Comparison of ENCODE assay signal across 8 cellular contexts in the genomic region with DNA sequence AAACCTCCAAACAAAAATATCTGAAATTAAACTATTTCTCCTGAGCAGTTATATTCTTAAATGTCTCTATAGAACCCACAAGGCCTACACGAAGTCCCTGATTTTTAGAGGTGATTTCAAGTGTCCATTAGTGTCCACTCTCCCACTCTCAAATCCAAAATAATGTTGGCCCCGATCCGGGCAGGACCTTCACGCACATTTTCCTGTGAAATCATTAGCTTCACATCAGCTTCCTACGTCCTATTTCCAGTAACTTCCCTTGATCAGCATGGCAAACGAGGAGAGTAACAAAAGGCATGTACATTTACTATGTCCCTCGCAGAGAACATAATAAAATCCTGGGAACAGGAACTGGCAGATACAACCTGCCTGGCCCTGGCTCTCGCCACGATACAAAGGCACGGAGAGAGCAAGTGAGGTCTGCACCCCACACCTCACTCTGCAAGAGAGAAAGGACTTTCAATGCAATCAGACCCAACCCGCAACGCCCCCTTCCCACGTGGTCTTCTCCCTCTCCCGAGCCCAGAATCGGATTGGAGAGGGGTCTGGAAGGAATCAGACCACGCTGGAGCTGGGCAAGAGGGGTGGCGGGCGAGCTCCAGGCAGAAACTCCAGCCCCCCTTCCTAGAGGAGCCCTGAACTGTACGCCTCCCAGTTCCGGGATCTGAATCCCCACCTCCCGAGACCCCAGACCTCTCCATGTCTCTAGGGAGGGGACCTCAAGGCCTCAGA. TPM values are rescaled to one million over a fixed set of nuclear protein-coding genes. Genes with fewer than 3 reads are reported as not detected.
A peak's percentile ranks its signal among the peaks of the same experiment; 100 is the strongest.
DNase-seq lines count a peak whose midpoint lies in the region; ATAC-seq lines count a peak whose summit lies in the region.

No MANE protein-coding gene starts in this region.

- H3K36me3 ChIP-seq in naive thymus-derived CD4-positive, alpha-beta T cell (ENCODE audit: control insufficient read depth in 2 of 3, insufficient read depth in 3 of 3, low read length in 3 of 3), result no peaks in the 10 kb centered on the region

- H3K27ac Mint-ChIP-seq in naive thymus-derived CD4-positive, alpha-beta T cell, result peak overlapping the region; percentile 62 to 94 (median 83)

- peak overlapping the region; percentile 93 for H3K4me3 Mint-ChIP-seq in activated T-cell treated with anti-CD3 and anti-CD28 coated beads, Interleukin-2, amount 50 U/mL, for 4 hours
- peak overlapping the region; percentile 77 to 96 (median 91) for H3K4me3 Mint-ChIP-seq in naive thymus-derived CD4-positive, alpha-beta T cell

- peaks cover 6 to 14% of the 10 kb centered on the region in 2 donors for H3K4me1 ChIP-seq in naive thymus-derived CD4-positive, alpha-beta T cell (ENCODE audit: control insufficient read depth in 2 of 2, insufficient read depth in 2 of 2, low read length in 2 of 2)

- peak; percentile 40 for DNase-seq in activated naive CD4-positive, alpha-beta T cell treated with Interleukin-2 at 50 U/mL for 16 hours
- no peak for DNase-seq in activated naive CD4-positive, alpha-beta T cell (lab: John Stamatoyannopoulos, UW)
- peak; percentile 86 for DNase-seq in NCI-H748 (lab: John Stamatoyannopoulos, UW; ENCODE audit: unreplicated experiment)
- peak; percentile 10 for DNase-seq in activated T-cell treated with anti-CD3 and anti-CD28 coated beads, Interleukin-2, amount 50 U/mL, for 4 hours
- peak; percentile 43 for DNase-seq in fibroblast of peridontal ligament (ENCODE audit: extremely low read depth)
- DNase-seq in naive thymus-derived CD4-positive, alpha-beta T cell, result peak in 7 of 9 donors; percentile 1 to 52 (median 12)
- peak; percentile 10 for DNase-seq in stromal cell of bone marrow (ENCODE audit: low read depth)

- H3K27ac ChIP-seq in naive thymus-derived CD4-positive, alpha-beta T cell (ENCODE audit: low read depth, low read length), result peak overlapping the region; percentile 67

- H3K27me3 Mint-ChIP-seq in activated T-cell treated with anti-CD3 and anti-CD28 coated beads, Interleukin-2, amount 50 U/mL, for 4 hours (ENCODE audit: low read depth), result no peaks in the 10 kb centered on the region
- H3K27me3 Mint-ChIP-seq in naive thymus-derived CD4-positive, alpha-beta T cell, result no peaks in the 10 kb centered on the region

- H3K9me3 Mint-ChIP-seq in activated T-cell treated with anti-CD3 and anti-CD28 coated beads, Interleukin-2, amount 50 U/mL, for 4 hours, result no peaks in the 10 kb centered on the region
- H3K9me3 Mint-ChIP-seq in naive thymus-derived CD4-positive, alpha-beta T cell, result no peaks in the 10 kb centered on the region

- no peaks in the 10 kb centered on the region for H3K9me3 ChIP-seq in naive thymus-derived CD4-positive, alpha-beta T cell (ENCODE audit: control insufficient read depth in 2 of 3, low read length in 3 of 3)

- peaks cover 18% of the 10 kb centered on the region for H3K4me1 Mint-ChIP-seq in activated T-cell treated with anti-CD3 and anti-CD28 coated beads, Interleukin-2, amount 50 U/mL, for 4 hours (ENCODE audit: low read depth)
- peaks cover 11 to 28% (median 23%) of the 10 kb centered on the region in 7 donors for H3K4me1 Mint-ChIP-seq in naive thymus-derived CD4-positive, alpha-beta T cell

- CTCF ChIA-PET in naive thymus-derived CD4-positive, alpha-beta T cell (lab: Charles Lee), result interaction anchor here (1.0 kb wide), 1 partner anchor 40 kb away, joined by 3 read pairs; no protein-coding TSS in a partner anchor

- H3K4me3 ChIP-seq in naive thymus-derived CD4-positive, alpha-beta T cell (ENCODE audit: low read length), result peak overlapping the region; percentile 80

- peak; percentile 19 for ATAC-seq in HG03196 (IDR thresholded peaks at IDR 0.05; ENCODE audit: unreplicated experiment)
- ATAC-seq in activated T-cell treated with anti-CD3 and anti-CD28 coated beads, Interleukin-2, amount 50 U/mL, for 4 hours, result peak; percentile 32 to 34
- no peak for ATAC-seq in naive thymus-derived CD4-positive, alpha-beta T cell

- no peaks in the 10 kb centered on the region for H3K27me3 ChIP-seq in naive thymus-derived CD4-positive, alpha-beta T cell (ENCODE audit: control insufficient read depth in 2 of 2, insufficient read depth in 2 of 2, low read length in 2 of 2)

- intact Hi-C loops in naive thymus-derived CD4-positive, alpha-beta T cell (cut with micrococcal nuclease), result loop anchor here (2.0 to 5.0 kb wide), 3 partner anchors 49 to 811 kb away; a partner anchor contains a TSS

- POLR2A ChIA-PET in naive thymus-derived CD4-positive, alpha-beta T cell (lab: Charles Lee), result interaction anchor here (0.7 kb wide), 1 partner anchor 757 kb away, joined by 3 read pairs; a partner anchor contains a TSS

- H3K36me3 Mint-ChIP-seq in activated T-cell treated with anti-CD3 and anti-CD28 coated beads, Interleukin-2, amount 50 U/mL, for 4 hours (ENCODE audit: insufficient read depth), result no peaks in the 10 kb centered on the region
- no peaks in the 10 kb centered on the region for H3K36me3 Mint-ChIP-seq in naive thymus-derived CD4-positive, alpha-beta T cell

RNA-seq across cellular contexts. Expression of a gene that starts 17.5 kb away (rescaled TPM):
- total RNA-seq in activated T-cell treated with anti-CD3 and anti-CD28 coated beads, Interleukin-2, amount 50 U/mL, for 4 hours, result not detected
- not detected for total RNA-seq in naive thymus-derived CD4-positive, alpha-beta T cell
- not detected for polyA plus RNA-seq in naive thymus-derived CD4-positive, alpha-beta T cell

RNA-seq across cellular contexts. Expression of a gene that starts 48.4 kb away (rescaled TPM):
- 10 to 100 TPM; 58.7 to 65.5 (median 61.2) TPM for total RNA-seq in activated T-cell treated with anti-CD3 and anti-CD28 coated beads, Interleukin-2, amount 50 U/mL, for 4 hours
- 10 to 100 TPM; 13.1 to 47.0 (median 24.0) TPM for total RNA-seq in naive thymus-derived CD4-positive, alpha-beta T cell
- polyA plus RNA-seq in naive thymus-derived CD4-positive, alpha-beta T cell, result 1 to 10 TPM; 6.1 to 7.4 TPM

RNA-seq across cellular contexts. Expression of a gene that starts 48.4 kb away (rescaled TPM):
- 10 to 100 TPM; 38.8 to 39.6 (median 39.3) TPM for total RNA-seq in activated T-cell treated with anti-CD3 and anti-CD28 coated beads, Interleukin-2, amount 50 U/mL, for 4 hours
- total RNA-seq in naive thymus-derived CD4-positive, alpha-beta T cell, result 10 to 100 TPM; 15.2 to 41.3 (median 28.7) TPM
- 10 to 100 TPM in 1 of 2 donors, 1 to 10 TPM in 1; 7.4 to 12.8 TPM for polyA plus RNA-seq in naive thymus-derived CD4-positive, alpha-beta T cell

Comparison
In these comparisons a context has a peak if more than half of its experiments do, and no peak if none do; other contexts are left out.
1. DNase-seq: peak in activated naive CD4-positive, alpha-beta T cell treated with Interleukin-2 at 50 U/mL for 16 hours (single experiment), NCI-H748 (single experiment), activated T-cell treated with anti-CD3 and anti-CD28 coated beads, Interleukin-2, amount 50 U/mL, for 4 hours (single experiment), fibroblast of peridontal ligament (single experiment), naive thymus-derived CD4-positive, alpha-beta T cell (7 of 9) and stromal cell of bone marrow (single experiment); none in activated naive CD4-positive, alpha-beta T cell (0 of 4).